ENCODE assay signal across 12 cellular contexts in the genomic region with DNA sequence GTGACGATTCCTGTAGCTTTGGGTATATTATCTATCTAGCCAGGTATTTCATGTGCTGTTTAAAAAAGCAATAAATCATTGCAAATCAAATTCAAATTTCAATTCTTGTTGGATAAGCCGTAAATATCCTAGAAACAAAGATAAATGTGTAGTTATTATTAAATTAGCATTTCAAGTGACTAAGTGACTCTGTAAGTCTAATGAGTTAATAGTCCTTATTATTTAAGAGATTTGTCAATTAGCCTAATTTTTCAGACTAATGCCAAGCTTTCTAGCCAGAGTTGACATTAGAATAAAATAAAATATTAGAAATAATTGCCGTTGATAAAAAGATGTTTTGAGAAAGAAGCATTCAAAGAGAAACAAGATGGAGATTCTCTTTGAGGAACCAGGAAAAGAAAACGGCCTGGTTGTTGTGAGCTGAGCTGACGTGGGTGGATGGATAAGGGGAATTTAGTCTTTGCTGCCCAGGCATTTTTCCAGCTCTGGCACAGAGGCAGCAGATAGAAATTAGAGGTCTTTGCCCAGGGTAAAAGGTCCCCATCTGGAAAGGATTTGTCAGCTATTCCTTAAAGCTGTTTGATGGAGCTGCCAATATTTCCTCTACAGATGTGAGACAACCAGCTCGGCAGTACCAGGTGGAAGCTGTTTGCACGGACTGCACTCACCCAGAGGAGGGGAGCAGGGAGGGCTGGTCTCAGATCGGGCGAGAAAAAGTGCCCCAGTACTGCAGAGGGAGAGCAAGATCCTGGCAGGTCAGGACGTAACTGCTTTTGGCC.
A peak's percentile ranks its signal among the peaks of the same experiment; 100 is the strongest.
DNase-seq lines count a peak whose midpoint lies in the region; ATAC-seq and TF ChIP-seq lines count a peak whose summit lies in the region.
"Had no signal": no experiment of that assay in that cellular context is flagged by ENCODE, and none has a peak within 500 bp of the region (broad histone marks: within the 10 kb centered on the region; RNA-seq: fewer than 3 reads in every experiment).

No MANE protein-coding gene starts in this region.

- no peaks in the 10 kb centered on the region for H3K27me3 ChIP-seq in esophagus muscularis mucosa
- no peaks in the 10 kb centered on the region for H3K27me3 ChIP-seq in mesenchymal stem cell (ENCODE audit: control insufficient read depth in 1 of 2, insufficient read depth in 1 of 2, low read length in 2 of 2)
- no peaks in the 10 kb centered on the region for H3K27me3 ChIP-seq in upper lobe of right lung
- no peaks in the 10 kb centered on the region for H3K27me3 ChIP-seq in left lung

- H3K23ac ChIP-seq in mesenchymal stem cell (ENCODE audit: low read length in 2 of 2): no peak overlapping the region

- peak overlapping the region in 3 of 4 donors; percentile 15 to 36 (median 35) for H3K27ac ChIP-seq in esophagus muscularis mucosa (replicated peaks in 1 of 4)
- H3K27ac ChIP-seq in mesenchymal stem cell (ENCODE audit: low read length, poor library complexity, severe bottlenecking): no peak overlapping the region
- H3K27ac ChIP-seq in upper lobe of right lung: peak overlapping the region; percentile 27
- no peak overlapping the region for H3K27ac ChIP-seq in left lung
- H3K27ac ChIP-seq: epithelial cell of prostate had no signal

- H2AK5ac ChIP-seq in mesenchymal stem cell (ENCODE audit: low read length, severe bottlenecking): no peak overlapping the region

- H3K18ac ChIP-seq in mesenchymal stem cell (ENCODE audit: low read depth in 1 of 2, low read length in 2 of 2): no peak overlapping the region

- TF ChIP-seq CTCF in esophagus muscularis mucosa (IDR thresholded peaks at IDR 0.05) (no peak), upper lobe of right lung (IDR thresholded peaks at IDR 0.05) (no peak), left lung (IDR thresholded peaks at IDR 0.05) (no peak)

- no peak for TF ChIP-seq EP300 in esophagus muscularis mucosa (IDR thresholded peaks at IDR 0.05)

- H3K79me1 ChIP-seq in mesenchymal stem cell (replicated peaks; ENCODE audit: low read length, poor library complexity, severe bottlenecking): no peaks in the 10 kb centered on the region

- H2AFZ ChIP-seq in mesenchymal stem cell (ENCODE audit: low read depth, low read length): no peak overlapping the region

- no peak overlapping the region for H2BK12ac ChIP-seq in mesenchymal stem cell (ENCODE audit: low read length in 2 of 2)

- no peak overlapping the region for H2BK15ac ChIP-seq in mesenchymal stem cell (ENCODE audit: low read depth, poor library complexity, severe bottlenecking)

- peak overlapping the region in 1 of 2 experiments; percentile 83 for H3K14ac ChIP-seq in mesenchymal stem cell (ENCODE audit: low read length in 2 of 2)

- H4K8ac ChIP-seq in mesenchymal stem cell (ENCODE audit: low read length): no peak overlapping the region

- H2BK5ac ChIP-seq in mesenchymal stem cell (ENCODE audit: low read depth, low read length, poor library complexity, severe bottlenecking): no peak overlapping the region

- WGBS in esophagus muscularis mucosa: 71% methylated on average over 10 of the region's 10 CpGs
- WGBS in mesenchymal stem cell: 83% methylated on average over 7 of the region's 10 CpGs

- no peak for TF ChIP-seq POLR2A in esophagus muscularis mucosa (IDR thresholded peaks at IDR 0.05; ENCODE audit: low read depth)

- no peak overlapping the region for H3K4me2 ChIP-seq in mesenchymal stem cell (ENCODE audit: low read length, poor library complexity, severe bottlenecking)

- H3K4me1 ChIP-seq in esophagus muscularis mucosa (no peaks in the 10 kb centered on the region), mesenchymal stem cell (ENCODE audit: control insufficient read depth, insufficient read depth, low read depth, low read length) (peaks cover 2% of the 10 kb centered on the region), upper lobe of right lung (no peaks in the 10 kb centered on the region), left lung (no peaks in the 10 kb centered on the region)

- no peaks in the 10 kb centered on the region for H3K36me3 ChIP-seq in esophagus muscularis mucosa
- H3K36me3 ChIP-seq in mesenchymal stem cell (ENCODE audit: control insufficient read depth in 1 of 2, insufficient read depth in 2 of 2, low read depth in 1 of 2, low read length in 2 of 2): no peaks in the 10 kb centered on the region
- H3K36me3 ChIP-seq in upper lobe of right lung: no peaks in the 10 kb centered on the region
- no peaks in the 10 kb centered on the region for H3K36me3 ChIP-seq in left lung

- intact Hi-C loops in esophagus muscularis mucosa (cut with DNase I) (no loop called here), upper lobe of right lung (cut with DNase I) (no loop called here), left lung (cut with DNase I) (no loop called here)

- DNase-seq in NCI-H2171 treated with DMSO at 0.1 percent for 48 hours (lab: John Stamatoyannopoulos, UW): peak; percentile 37
- no peak for DNase-seq in NCI-H2171 (lab: John Stamatoyannopoulos, UW)
- no peak for DNase-seq in esophagus muscularis mucosa (ENCODE audit: extremely low spot score)
- DNase-seq in mesenchymal stem cell: no peak
- DNase-seq in upper lobe of right lung: no peak
- DNase-seq in left lung: no peak
- no peak for DNase-seq in dermis blood vessel endothelial cell
- DNase-seq in middle frontal gyrus (ENCODE audit: extremely low spot score, low spot score): no peak
- DNase-seq: activated CD8-positive, alpha-beta memory T cell treated with anti-CD3 and anti-CD28 coated beads, Interleukin-2, amount 10 ng/mL, durations not matched to agents 7 days and 5 days; Kasumi-1; mesendoderm had no signal

- H3K4me3 ChIP-seq in esophagus muscularis mucosa (no peak overlapping the region), mesenchymal stem cell (ENCODE audit: insufficient read depth in 1 of 2, low read depth in 1 of 2, low read length in 2 of 2) (no peak overlapping the region), upper lobe of right lung (no peak overlapping the region), left lung (no peak overlapping the region)

- H3K9ac ChIP-seq in mesenchymal stem cell (ENCODE audit: low read length): peak overlapping the region; percentile 63

- no peak overlapping the region for H2BK120ac ChIP-seq in mesenchymal stem cell (ENCODE audit: low read depth, low read length)

- no peak overlapping the region for H4K91ac ChIP-seq in mesenchymal stem cell (ENCODE audit: low read length)

- peaks cover 0 to 4% (median 3%) of the 10 kb centered on the region in 4 donors for H3K9me3 ChIP-seq in esophagus muscularis mucosa
- no peaks in the 10 kb centered on the region for H3K9me3 ChIP-seq in mesenchymal stem cell (ENCODE audit: control insufficient read depth, low read length)
- H3K9me3 ChIP-seq in upper lobe of right lung: no peaks in the 10 kb centered on the region
- H3K9me3 ChIP-seq in left lung: peaks cover 0 to 3% of the 10 kb centered on the region in 2 donors

- H3K4ac ChIP-seq in mesenchymal stem cell (ENCODE audit: low read depth in 1 of 2, low read length in 2 of 2): no peak overlapping the region

- ATAC-seq in upper lobe of right lung: peak; percentile 68
- ATAC-seq in left lung: no peak
- ATAC-seq: activated CD8-positive, alpha-beta memory T cell treated with anti-CD3 and anti-CD28 coated beads, Interleukin-2, amount 10 ng/mL, durations not matched to agents 7 days and 5 days had no signal

Comparison
In these comparisons a context has a peak if more than half of its experiments do, and no peak if none do; other contexts are left out.
1. H3K27ac ChIP-seq: peak in esophagus muscularis mucosa (3 of 4) and upper lobe of right lung (single experiment); none in mesenchymal stem cell (single experiment) and left lung (0 of 2).